Comparison of ENCODE assay signal across 1 cellular context in the genomic region with DNA sequence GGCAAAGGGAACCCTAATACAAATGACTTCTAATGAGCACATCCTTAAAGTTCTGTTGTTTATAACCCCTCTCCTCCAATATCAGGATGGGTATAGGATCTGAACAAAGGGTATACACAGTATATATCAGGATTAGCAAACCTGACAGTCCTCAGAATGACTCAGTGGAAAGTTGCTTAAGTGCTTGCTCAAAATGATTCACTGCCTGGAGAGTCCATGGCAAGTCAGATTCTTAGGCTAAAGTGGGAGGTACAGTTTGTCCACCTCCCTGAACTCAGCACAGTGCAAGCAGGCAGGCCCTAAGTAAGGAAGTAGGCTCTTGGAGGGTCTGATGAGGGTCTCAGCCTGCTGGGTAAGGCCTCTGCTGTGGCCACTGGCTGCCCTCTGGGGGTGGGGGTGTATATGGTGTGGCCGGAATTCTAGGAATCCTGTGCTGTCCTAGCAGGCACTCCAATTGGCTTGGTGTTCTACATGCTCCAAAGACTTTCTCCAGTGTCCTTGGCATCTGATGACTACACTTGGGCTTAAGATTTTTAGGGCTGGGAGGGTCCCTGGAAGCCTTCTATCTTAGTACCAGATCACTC.
TF ChIP-seq lines count a peak whose summit lies in the region.

No MANE protein-coding gene starts in this region.

TF ChIP-seq in GM23338, 12 proteins besides CTCF, POLR2A, EP300 and RAD21:
- TF ChIP-seq, protein P1, sequence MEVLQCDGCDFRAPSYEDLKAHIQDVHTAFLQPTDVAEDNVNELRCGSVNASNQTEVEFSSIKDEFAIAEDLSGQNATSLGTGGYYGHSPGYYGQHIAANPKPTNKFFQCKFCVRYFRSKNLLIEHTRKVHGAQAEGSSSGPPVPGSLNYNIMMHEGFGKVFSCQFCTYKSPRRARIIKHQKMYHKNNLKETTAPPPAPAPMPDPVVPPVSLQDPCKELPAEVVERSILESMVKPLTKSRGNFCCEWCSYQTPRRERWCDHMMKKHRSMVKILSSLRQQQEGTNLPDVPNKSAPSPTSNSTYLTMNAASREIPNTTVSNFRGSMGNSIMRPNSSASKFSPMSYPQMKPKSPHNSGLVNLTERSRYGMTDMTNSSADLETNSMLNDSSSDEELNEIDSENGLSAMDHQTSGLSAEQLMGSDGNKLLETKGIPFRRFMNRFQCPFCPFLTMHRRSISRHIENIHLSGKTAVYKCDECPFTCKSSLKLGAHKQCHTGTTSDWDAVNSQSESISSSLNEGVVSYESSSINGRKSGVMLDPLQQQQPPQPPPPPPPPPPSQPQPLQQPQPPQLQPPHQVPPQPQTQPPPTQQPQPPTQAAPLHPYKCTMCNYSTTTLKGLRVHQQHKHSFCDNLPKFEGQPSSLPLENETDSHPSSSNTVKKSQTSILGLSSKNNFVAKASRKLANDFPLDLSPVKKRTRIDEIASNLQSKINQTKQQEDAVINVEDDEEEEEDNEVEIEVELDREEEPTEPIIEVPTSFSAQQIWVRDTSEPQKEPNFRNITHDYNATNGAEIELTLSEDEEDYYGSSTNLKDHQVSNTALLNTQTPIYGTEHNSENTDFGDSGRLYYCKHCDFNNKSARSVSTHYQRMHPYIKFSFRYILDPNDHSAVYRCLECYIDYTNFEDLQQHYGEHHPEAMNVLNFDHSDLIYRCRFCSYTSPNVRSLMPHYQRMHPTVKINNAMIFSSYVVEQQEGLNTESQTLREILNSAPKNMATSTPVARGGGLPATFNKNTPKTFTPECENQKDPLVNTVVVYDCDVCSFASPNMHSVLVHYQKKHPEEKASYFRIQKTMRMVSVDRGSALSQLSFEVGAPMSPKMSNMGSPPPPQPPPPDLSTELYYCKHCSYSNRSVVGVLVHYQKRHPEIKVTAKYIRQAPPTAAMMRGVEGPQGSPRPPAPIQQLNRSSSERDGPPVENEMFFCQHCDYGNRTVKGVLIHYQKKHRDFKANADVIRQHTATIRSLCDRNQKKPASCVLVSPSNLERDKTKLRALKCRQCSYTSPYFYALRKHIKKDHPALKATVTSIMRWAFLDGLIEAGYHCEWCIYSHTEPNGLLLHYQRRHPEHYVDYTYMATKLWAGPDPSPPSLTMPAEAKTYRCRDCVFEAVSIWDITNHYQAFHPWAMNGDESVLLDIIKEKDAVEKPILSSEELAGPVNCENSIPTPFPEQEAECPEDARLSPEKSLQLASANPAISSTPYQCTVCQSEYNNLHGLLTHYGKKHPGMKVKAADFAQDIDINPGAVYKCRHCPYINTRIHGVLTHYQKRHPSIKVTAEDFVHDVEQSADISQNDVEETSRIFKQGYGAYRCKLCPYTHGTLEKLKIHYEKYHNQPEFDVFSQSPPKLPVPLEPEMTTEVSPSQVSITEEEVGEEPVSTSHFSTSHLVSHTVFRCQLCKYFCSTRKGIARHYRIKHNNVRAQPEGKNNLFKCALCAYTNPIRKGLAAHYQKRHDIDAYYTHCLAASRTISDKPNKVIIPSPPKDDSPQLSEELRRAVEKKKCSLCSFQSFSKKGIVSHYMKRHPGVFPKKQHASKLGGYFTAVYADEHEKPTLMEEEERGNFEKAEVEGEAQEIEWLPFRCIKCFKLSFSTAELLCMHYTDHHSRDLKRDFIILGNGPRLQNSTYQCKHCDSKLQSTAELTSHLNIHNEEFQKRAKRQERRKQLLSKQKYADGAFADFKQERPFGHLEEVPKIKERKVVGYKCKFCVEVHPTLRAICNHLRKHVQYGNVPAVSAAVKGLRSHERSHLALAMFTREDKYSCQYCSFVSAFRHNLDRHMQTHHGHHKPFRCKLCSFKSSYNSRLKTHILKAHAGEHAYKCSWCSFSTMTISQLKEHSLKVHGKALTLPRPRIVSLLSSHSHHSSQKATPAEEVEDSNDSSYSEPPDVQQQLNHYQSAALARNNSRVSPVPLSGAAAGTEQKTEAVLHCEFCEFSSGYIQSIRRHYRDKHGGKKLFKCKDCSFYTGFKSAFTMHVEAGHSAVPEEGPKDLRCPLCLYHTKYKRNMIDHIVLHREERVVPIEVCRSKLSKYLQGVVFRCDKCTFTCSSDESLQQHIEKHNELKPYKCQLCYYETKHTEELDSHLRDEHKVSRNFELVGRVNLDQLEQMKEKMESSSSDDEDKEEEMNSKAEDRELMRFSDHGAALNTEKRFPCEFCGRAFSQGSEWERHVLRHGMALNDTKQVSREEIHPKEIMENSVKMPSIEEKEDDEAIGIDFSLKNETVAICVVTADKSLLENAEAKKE (CRISPR knock-in tag; IDR thresholded peaks at IDR 0.05): no peak
- no peak for TF ChIP-seq POLR2AphosphoS5 (IDR thresholded peaks at IDR 0.05; ENCODE audit: low read depth)
- TF ChIP-seq, protein P2, sequence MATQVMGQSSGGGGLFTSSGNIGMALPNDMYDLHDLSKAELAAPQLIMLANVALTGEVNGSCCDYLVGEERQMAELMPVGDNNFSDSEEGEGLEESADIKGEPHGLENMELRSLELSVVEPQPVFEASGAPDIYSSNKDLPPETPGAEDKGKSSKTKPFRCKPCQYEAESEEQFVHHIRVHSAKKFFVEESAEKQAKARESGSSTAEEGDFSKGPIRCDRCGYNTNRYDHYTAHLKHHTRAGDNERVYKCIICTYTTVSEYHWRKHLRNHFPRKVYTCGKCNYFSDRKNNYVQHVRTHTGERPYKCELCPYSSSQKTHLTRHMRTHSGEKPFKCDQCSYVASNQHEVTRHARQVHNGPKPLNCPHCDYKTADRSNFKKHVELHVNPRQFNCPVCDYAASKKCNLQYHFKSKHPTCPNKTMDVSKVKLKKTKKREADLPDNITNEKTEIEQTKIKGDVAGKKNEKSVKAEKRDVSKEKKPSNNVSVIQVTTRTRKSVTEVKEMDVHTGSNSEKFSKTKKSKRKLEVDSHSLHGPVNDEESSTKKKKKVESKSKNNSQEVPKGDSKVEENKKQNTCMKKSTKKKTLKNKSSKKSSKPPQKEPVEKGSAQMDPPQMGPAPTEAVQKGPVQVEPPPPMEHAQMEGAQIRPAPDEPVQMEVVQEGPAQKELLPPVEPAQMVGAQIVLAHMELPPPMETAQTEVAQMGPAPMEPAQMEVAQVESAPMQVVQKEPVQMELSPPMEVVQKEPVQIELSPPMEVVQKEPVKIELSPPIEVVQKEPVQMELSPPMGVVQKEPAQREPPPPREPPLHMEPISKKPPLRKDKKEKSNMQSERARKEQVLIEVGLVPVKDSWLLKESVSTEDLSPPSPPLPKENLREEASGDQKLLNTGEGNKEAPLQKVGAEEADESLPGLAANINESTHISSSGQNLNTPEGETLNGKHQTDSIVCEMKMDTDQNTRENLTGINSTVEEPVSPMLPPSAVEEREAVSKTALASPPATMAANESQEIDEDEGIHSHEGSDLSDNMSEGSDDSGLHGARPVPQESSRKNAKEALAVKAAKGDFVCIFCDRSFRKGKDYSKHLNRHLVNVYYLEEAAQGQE (IDR thresholded peaks at IDR 0.05; ENCODE audit: unreplicated experiment): no peak
- no peak for TF ChIP-seq NANOG (IDR thresholded peaks at IDR 0.05; ENCODE audit: borderline replicate concordance)
- TF ChIP-seq, protein P3, sequence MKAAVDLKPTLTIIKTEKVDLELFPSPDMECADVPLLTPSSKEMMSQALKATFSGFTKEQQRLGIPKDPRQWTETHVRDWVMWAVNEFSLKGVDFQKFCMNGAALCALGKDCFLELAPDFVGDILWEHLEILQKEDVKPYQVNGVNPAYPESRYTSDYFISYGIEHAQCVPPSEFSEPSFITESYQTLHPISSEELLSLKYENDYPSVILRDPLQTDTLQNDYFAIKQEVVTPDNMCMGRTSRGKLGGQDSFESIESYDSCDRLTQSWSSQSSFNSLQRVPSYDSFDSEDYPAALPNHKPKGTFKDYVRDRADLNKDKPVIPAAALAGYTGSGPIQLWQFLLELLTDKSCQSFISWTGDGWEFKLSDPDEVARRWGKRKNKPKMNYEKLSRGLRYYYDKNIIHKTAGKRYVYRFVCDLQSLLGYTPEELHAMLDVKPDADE (IDR thresholded peaks at IDR 0.05): no peak
- no peak for TF ChIP-seq ZNF114 (CRISPR knock-in tag; IDR thresholded peaks at IDR 0.05)
- no peak for TF ChIP-seq EZH2phosphoT487 (IDR thresholded peaks at IDR 0.05; ENCODE audit: unreplicated experiment)
- TF ChIP-seq EZH2 (IDR thresholded peaks at IDR 0.05; ENCODE audit: low read depth, unreplicated experiment): no peak
- TF ChIP-seq ZNF331 (CRISPR knock-in tag; IDR thresholded peaks at IDR 0.05; ENCODE audit: low read depth): no peak
- no peak for TF ChIP-seq STAT1 (IDR thresholded peaks at IDR 0.05; ENCODE audit: unreplicated experiment)
- TF ChIP-seq JUNB (IDR thresholded peaks at IDR 0.05; ENCODE audit: unreplicated experiment): no peak
- no peak for TF ChIP-seq CREB1 (CRISPR knock-in tag; IDR thresholded peaks at IDR 0.05; ENCODE audit: low read depth)
